ENCODE assay signal across 9 cellular contexts in the genomic region with DNA sequence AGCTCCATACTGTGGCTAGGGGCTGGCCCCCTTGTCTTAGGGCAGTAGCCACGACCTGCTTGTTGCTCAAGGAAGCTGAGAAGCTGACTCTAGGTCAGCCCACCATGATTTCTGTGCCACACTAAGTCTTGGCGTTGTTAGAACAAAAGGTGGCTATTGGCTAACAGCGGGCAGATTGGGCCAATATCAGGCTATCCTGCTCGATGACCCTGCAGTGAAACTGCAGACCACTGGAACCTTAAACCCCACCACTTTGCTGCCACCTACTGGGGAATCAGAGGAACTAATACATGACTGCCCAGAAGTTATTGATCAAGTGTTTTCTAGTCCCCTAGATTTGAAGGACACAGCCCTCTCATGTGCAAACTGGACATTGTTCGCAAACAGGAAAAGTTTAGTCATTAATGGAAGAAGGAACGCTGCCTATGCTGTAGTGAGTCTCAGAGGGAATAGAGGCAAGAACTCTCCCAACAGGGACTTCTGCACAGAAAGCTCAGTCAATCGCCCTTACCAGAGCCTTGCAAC.
A peak's percentile ranks its signal among the peaks of the same experiment; 100 is the strongest.
DNase-seq lines count a peak whose midpoint lies in the region; ATAC-seq, FAIRE-seq and TF ChIP-seq lines count a peak whose summit lies in the region.
"Had no signal": no experiment of that assay in that cellular context is flagged by ENCODE, and none has a peak within 500 bp of the region (broad histone marks: within the 10 kb centered on the region; RNA-seq: fewer than 3 reads in every experiment).

No MANE protein-coding gene starts in this region.

- TF ChIP-seq CTCF in astrocyte of the cerebellum (IDR thresholded peaks at IDR 0.05; ENCODE audit: low read depth, low read length, missing control alignments), result peak; percentile 82

- in situ Hi-C loops in astrocyte of the cerebellum (cut with HindIII; ENCODE audit: low sequenced_read_pairs), result no loop called here

- FAIRE-seq in HTR-8/SVneo (lab: Jason Lieb, UNC), result no peak
- FAIRE-seq: A204.1 had no signal

- DNase-seq in DMS 273 (lab: John Stamatoyannopoulos, UW; ENCODE audit: unreplicated experiment) (peak; percentile 59), DMS 273 treated with DMSO at 0.1 percent for 48 hours (lab: John Stamatoyannopoulos, UW) (no peak), HTR-8/SVneo (ENCODE audit: insufficient read length, low spot score) (peak; percentile 51), SKM-1 (lab: John Stamatoyannopoulos, UW; ENCODE audit: unreplicated experiment) (peak; percentile 39), astrocyte of the cerebellum (ENCODE audit: low read depth) (peak; percentile 19), iris pigment epithelial cell (ENCODE audit: low read depth) (peak; percentile 45)
- peak; percentile 28 for DNase-seq in stimulated activated CD8-positive, alpha-beta memory T cell treated with anti-CD3 and anti-CD28 coated beads, Interleukin-12 subunit alpha, Interleukin-12 subunit beta, amount 100 ng/mL, for 1 hour (ENCODE audit: low read depth)

- peak; percentile 63 for ATAC-seq in GM21576 (IDR thresholded peaks at IDR 0.05; ENCODE audit: unreplicated experiment)

- no peak overlapping the region for H3K4me3 ChIP-seq in astrocyte of the cerebellum (ENCODE audit: low read depth, low read length)
